8 cellular contexts compared by ENCODE assay signal in genomic region chr11:101127348-101127698, GRCh38. TPM values are rescaled to one million over a fixed set of nuclear protein-coding genes. Genes with fewer than 3 reads are reported as not detected.
A peak's percentile ranks its signal among the peaks of the same experiment; 100 is the strongest.
DNase-seq lines count a peak whose midpoint lies in the region; ATAC-seq and TF ChIP-seq lines count a peak whose summit lies in the region.

No MANE protein-coding gene starts in this region.

- H3K4me1 Mint-ChIP-seq in immature natural killer cell: no peaks in the 10 kb centered on the region

- no peak for TF ChIP-seq CTCF in GM20000 (IDR thresholded peaks at IDR 0.05; ENCODE audit: extremely low read depth, missing control alignments)
- no peak for TF ChIP-seq CTCF in astrocyte of the spinal cord (IDR thresholded peaks at IDR 0.05; ENCODE audit: low read depth, low read length)
- TF ChIP-seq CTCF in gastrocnemius medialis (IDR thresholded peaks at IDR 0.05 in 4 of 5, conservative IDR thresholded peaks at IDR 0.05 in 1 of 5): no peak

- H3K4me3 ChIP-seq in astrocyte of the spinal cord (ENCODE audit: low read depth, low read length) (peak overlapping the region; percentile 38), iPS-18a (ENCODE audit: low read length) (peak overlapping the region; percentile 75), gastrocnemius medialis (peak overlapping the region; percentile 47 to 59 (median 58))

- H3K27me3 Mint-ChIP-seq in immature natural killer cell (ENCODE audit: low read depth in 3 of 3): peaks cover 4 to 17% (median 8%) of the 10 kb centered on the region in 3 donors

- no peak overlapping the region for H3K4me3 Mint-ChIP-seq in immature natural killer cell

- no peak overlapping the region for H3K27ac ChIP-seq in iPS-18a (ENCODE audit: low read length)
- peak overlapping the region; percentile 39 to 58 (median 49) for H3K27ac ChIP-seq in gastrocnemius medialis

- in situ Hi-C loops in astrocyte of the spinal cord (cut with HindIII; ENCODE audit: low sequenced_read_pairs) (no loop called here), gastrocnemius medialis (cut with MboI; ENCODE audit: low sequenced_read_pairs in 4 of 4) (no loop called here)

- intact Hi-C loops in gastrocnemius medialis (cut with DNase I; ENCODE audit: low total_unique reads): loop anchor here (5.0 kb wide), 1 partner anchor 60 kb away; no protein-coding TSS in a partner anchor

- no peak overlapping the region for H3K27ac Mint-ChIP-seq in immature natural killer cell

- ATAC-seq in gastrocnemius medialis: peak in 1 of 2 donors; percentile 62

- peaks cover 2% of the 10 kb centered on the region for H3K4me1 ChIP-seq in iPS-18a (ENCODE audit: control insufficient read depth, low read depth, low read length)
- H3K4me1 ChIP-seq in gastrocnemius medialis: no peaks in the 10 kb centered on the region

- no peak overlapping the region for H3K9ac ChIP-seq in iPS-18a (ENCODE audit: low read length)

- DNase-seq in GM20000 (ENCODE audit: low spot score): peak; percentile 31
- no peak for DNase-seq in astrocyte of the spinal cord (ENCODE audit: low read depth, low spot score)
- no peak for DNase-seq in gastrocnemius medialis
- no peak for DNase-seq in activated CD4-positive, alpha-beta T cell treated with anti-CD3 and anti-CD28 coated beads for 1 hour
- DNase-seq in immature natural killer cell: no peak
- DNase-seq in AML-193 (lab: John Stamatoyannopoulos, UW): no peak
- no peak for DNase-seq in midbrain (lab: John Stamatoyannopoulos, UW)

- H3K27me3 ChIP-seq in iPS-18a (ENCODE audit: control insufficient read depth, insufficient read depth, low read length) (peaks cover 88% of the 10 kb centered on the region), gastrocnemius medialis (peaks cover 32 to 46% (median 35%) of the 10 kb centered on the region in 3 donors)

- no peaks in the 10 kb centered on the region for H3K36me3 Mint-ChIP-seq in immature natural killer cell

- no peaks in the 10 kb centered on the region for H3K36me3 ChIP-seq in iPS-18a (ENCODE audit: control insufficient read depth, low read depth, low read length)
- H3K36me3 ChIP-seq in gastrocnemius medialis: no peaks in the 10 kb centered on the region

- no peak for TF ChIP-seq POLR2A in gastrocnemius medialis (IDR thresholded peaks at IDR 0.05)

- H3K9me3 Mint-ChIP-seq in immature natural killer cell: peaks cover 17 to 37% (median 19%) of the 10 kb centered on the region in 6 donors

- H3K9me3 ChIP-seq in iPS-18a (ENCODE audit: control insufficient read depth, low read depth, low read length) (no peaks in the 10 kb centered on the region), gastrocnemius medialis (no peaks in the 10 kb centered on the region)

RNA-seq across cellular contexts. Expression of gene PGR, which starts 2.3 kb away (rescaled TPM):
- 1 to 10 TPM in 3 of 4 donors, under 1 TPM in 1; 0.20 to 1.9 (median 1.4) TPM for total RNA-seq in gastrocnemius medialis
- not detected for polyA plus RNA-seq in immature natural killer cell
